8 cellular contexts compared by ENCODE assay signal in the genomic region with DNA sequence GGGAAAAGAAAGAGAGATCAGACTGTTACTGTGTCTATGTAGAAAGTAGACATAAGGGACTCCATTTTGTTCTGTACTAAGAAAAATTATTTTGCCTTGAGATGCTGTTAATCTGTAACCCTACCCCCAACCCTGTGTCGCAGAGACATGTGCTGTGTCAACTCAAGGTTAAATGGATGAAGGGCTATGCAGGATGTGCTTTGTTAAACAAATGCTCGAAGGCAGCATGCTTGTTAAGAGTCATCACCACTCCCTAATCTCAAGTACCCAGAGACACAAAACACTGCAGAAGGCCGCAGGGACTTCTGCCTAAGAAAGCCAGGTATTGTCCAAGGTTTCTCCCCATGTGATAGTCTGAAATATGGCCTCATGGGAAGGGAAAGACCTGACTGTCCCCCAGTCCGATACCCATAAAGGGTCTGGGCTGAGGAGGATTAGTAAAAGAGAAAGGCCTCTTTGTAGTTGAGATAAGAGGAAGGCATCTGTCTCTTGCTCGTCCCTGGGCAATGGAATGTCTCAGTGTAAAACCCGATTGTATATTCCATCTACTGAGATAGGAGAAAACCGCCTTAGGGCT. TPM values are rescaled to one million over a fixed set of nuclear protein-coding genes. Genes with fewer than 3 reads are reported as not detected.
"Had no signal": no experiment of that assay in that cellular context is flagged by ENCODE, and none has a peak within 500 bp of the region (broad histone marks: within the 10 kb centered on the region; RNA-seq: fewer than 3 reads in every experiment).

No MANE protein-coding gene starts in this region.

RNA-seq across cellular contexts. Expression of a gene that starts 30.3 kb away (rescaled TPM):
- total RNA-seq: activated CD4-positive, alpha-beta memory T cell treated with anti-CD3 and anti-CD28 coated beads, Interleukin-2, amount 10 ng/mL, durations not matched to agents 7 days and 5 days; activated CD8-positive, alpha-beta memory T cell treated with anti-CD3 and anti-CD28 coated beads, Interleukin-2, amount 10 ng/mL, durations not matched to agents 7 days and 5 days; bronchial epithelial cell; LHCN-M2; NCI-H460; OCI-LY7; PC-9; Right ventricle myocardium inferior had no signal

RNA-seq across cellular contexts. Expression of a gene that starts 35.4 kb away (rescaled TPM):
- total RNA-seq: activated CD4-positive, alpha-beta memory T cell treated with anti-CD3 and anti-CD28 coated beads, Interleukin-2, amount 10 ng/mL, durations not matched to agents 7 days and 5 days; activated CD8-positive, alpha-beta memory T cell treated with anti-CD3 and anti-CD28 coated beads, Interleukin-2, amount 10 ng/mL, durations not matched to agents 7 days and 5 days; bronchial epithelial cell; LHCN-M2; NCI-H460; OCI-LY7; PC-9; Right ventricle myocardium inferior had no signal

RNA-seq across cellular contexts. Expression of a gene that starts 45.7 kb away (rescaled TPM):
- total RNA-seq: activated CD4-positive, alpha-beta memory T cell treated with anti-CD3 and anti-CD28 coated beads, Interleukin-2, amount 10 ng/mL, durations not matched to agents 7 days and 5 days; activated CD8-positive, alpha-beta memory T cell treated with anti-CD3 and anti-CD28 coated beads, Interleukin-2, amount 10 ng/mL, durations not matched to agents 7 days and 5 days; bronchial epithelial cell; LHCN-M2; NCI-H460; OCI-LY7; PC-9; Right ventricle myocardium inferior had no signal
